Comparison of ENCODE assay signal across 35 cellular contexts in genomic region chr9:30484690-30485089, GRCh38.
"Had no signal": no experiment of that assay in that cellular context is flagged by ENCODE, and none has a peak within 500 bp of the region (broad histone marks: within the 10 kb centered on the region; RNA-seq: fewer than 3 reads in every experiment).

No MANE protein-coding gene starts in this region.

- H3K36me3 ChIP-seq: MG63 had no signal

- H3K4me3 ChIP-seq: MG63 had no signal

- DNase-seq: Karpas-422, Kasumi-1, MG63, MM.1S, MV-4-11, NCI-H1048, NCI-H1092, NCI-H1092 treated with DMSO at 0.1 percent for 48 hours, NCI-H1105, NCI-H1105 treated with DMSO at 0.1 percent for 48 hours, NCI-H1417, NCI-H1417 treated with DMSO at 0.1 percent for 48 hours, NCI-H1436, NCI-H1436 treated with DMSO at 0.1 percent for 48 hours, NCI-H146, NCI-H1694, NCI-H1694 treated with DMSO at 0.1 percent for 48 hours, NCI-H187, NCI-H187 treated with DMSO at 0.1 percent for 48 hours, NCI-H1930, NCI-H2029, NCI-H2029 treated with DMSO at 0.1 percent for 48 hours, NCI-H2081, NCI-H2081 treated with DMSO at 0.1 percent for 48 hours, NCI-H2107, NCI-H2171, NCI-H2171 treated with DMSO at 0.1 percent for 48 hours, NCI-H2227 treated with DMSO at 0.1 percent for 48 hours, NCI-H226, NCI-H345, NCI-H446, NCI-H446 treated with DMSO at 0.1 percent for 48 hours, NCI-H510A, NCI-H510A treated with DMSO at 0.1 percent for 48 hours, NCI-H524 had no signal

- H3K9me3 ChIP-seq: MG63 had no signal

- H3K27me3 ChIP-seq: MG63 had no signal
